8 cellular contexts compared by ENCODE assay signal in the genomic region with DNA sequence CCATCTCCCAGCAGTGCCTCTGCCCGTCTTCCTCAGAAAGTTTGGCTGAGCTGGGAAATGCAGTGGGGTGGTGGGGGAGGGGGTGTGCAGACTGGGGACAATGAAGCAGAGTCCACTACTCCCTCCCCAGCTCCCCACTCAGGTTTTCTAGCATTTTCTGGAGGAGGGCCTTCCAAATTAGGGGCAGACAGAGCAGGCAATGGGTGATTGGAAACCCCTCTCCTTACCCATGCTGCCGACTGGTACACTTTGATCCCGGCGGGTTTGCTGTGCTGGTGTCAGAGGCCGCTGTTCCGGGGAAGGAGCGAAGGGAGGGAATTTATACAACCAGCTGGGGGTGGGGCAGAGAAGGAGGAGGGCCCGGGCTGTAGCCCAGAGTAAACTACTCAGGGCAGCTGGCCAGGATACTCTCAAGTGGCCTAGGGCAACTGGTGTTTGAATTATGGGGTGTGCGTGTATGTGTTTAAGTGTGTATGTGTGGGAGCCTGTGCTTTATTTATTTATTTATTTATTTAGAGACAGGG. TPM values are rescaled to one million over a fixed set of nuclear protein-coding genes. Genes with fewer than 3 reads are reported as not detected.
DNase-seq lines count a peak whose midpoint lies in the region; ATAC-seq and TF ChIP-seq lines count a peak whose summit lies in the region.

A gene (minus strand): TSS at position 295 of the 524 bp plus-strand sequence. CDS start 64 bp downstream, at position 231.

- H3K4me3 Mint-ChIP-seq in neural crest cell = peak within 1 kb of the TSS; percentile 79

- peak within 1 kb of the TSS; percentile 46 for H3K4me3 ChIP-seq in HFF-Myc (replicated peaks; ENCODE audit: low read depth, low read length)

- no peak for ATAC-seq in HG03354 (IDR thresholded peaks at IDR 0.05; ENCODE audit: poor library complexity, severe bottlenecking, unreplicated experiment)
- no peak for ATAC-seq in HG03565 (IDR thresholded peaks at IDR 0.05; ENCODE audit: unreplicated experiment)
- ATAC-seq in HG03280 (IDR thresholded peaks at IDR 0.05; ENCODE audit: unreplicated experiment) = no peak

- no peaks in the 10 kb centered on the region for H3K27me3 Mint-ChIP-seq in neural crest cell (ENCODE audit: low read depth)

- no peaks in the 10 kb centered on the region for H3K36me3 Mint-ChIP-seq in neural crest cell (ENCODE audit: low read depth)

- H3K4me1 Mint-ChIP-seq in neural crest cell = peaks cover 29% of the 10 kb centered on the region

- no peak for TF ChIP-seq CTCF in HFF-Myc (IDR thresholded peaks at IDR 0.05; ENCODE audit: low read depth, low read length, missing control alignments)
- no peak for TF ChIP-seq CTCF in neural crest cell (conservative IDR thresholded peaks at IDR 0.05)

- peak within 1 kb of the TSS; percentile 87 for H3K27ac Mint-ChIP-seq in neural crest cell (ENCODE audit: unreplicated experiment)

- no peaks in the 10 kb centered on the region for H3K9me3 Mint-ChIP-seq in neural crest cell

- peak; percentile 26 for DNase-seq in HFF-Myc (ENCODE audit: extremely low read depth, low read depth)
- peak; percentile 92 to 95 for DNase-seq in SHP77 (lab: John Stamatoyannopoulos, UW)
- DNase-seq in fibroblast of the conjunctiva (ENCODE audit: low read depth) = peak; percentile 79
- peak; percentile 54 for DNase-seq in neural crest cell (ENCODE audit: low read depth, low spot score)
- DNase-seq in RPMI8226 = no peak

RNA-seq across cellular contexts. Expression of the gene that starts here (rescaled TPM):
- 35.9 and 36.2 TPM in 2 replicates for total RNA-seq in neural crest cell
